ENCODE assay signal across 8 cellular contexts in genomic region chr2:96870631-96871255, GRCh38. TPM values are rescaled to one million over a fixed set of nuclear protein-coding genes. Genes with fewer than 3 reads are reported as not detected.
DNase-seq lines count a peak whose midpoint lies in the region; ATAC-seq, FAIRE-seq and TF ChIP-seq lines count a peak whose summit lies in the region.

No MANE protein-coding gene starts in this region.

- ATAC-seq in Panc1 (0 out of 2 replicates have a peak, but pooled peaks have one; percentile 18), GM21717 (IDR thresholded peaks at IDR 0.05; ENCODE audit: unreplicated experiment) (no peak)

- POLR2A ChIA-PET in Panc1 (lab: Charles Lee): interaction anchor here (0.6 kb wide), 1 partner anchor 238 kb away, joined by 3 read pairs; no protein-coding TSS in a partner anchor

- TF ChIP-seq CTCF in GM06990 (IDR thresholded peaks at IDR 0.05; ENCODE audit: insufficient read depth, low read length, poor library complexity, severe bottlenecking): no peak
- no peak for TF ChIP-seq CTCF in Panc1 (IDR thresholded peaks at IDR 0.05)

- no peak for DNase-seq in GM06990 (ENCODE audit: extremely low read depth, insufficient read length)
- DNase-seq in Panc1 (ENCODE audit: low read depth, low spot score): no peak
- no peak for DNase-seq in adipocyte (ENCODE audit: low read depth)
- no peak for DNase-seq in AML-193 (lab: John Stamatoyannopoulos, UW)
- no peak for DNase-seq in H54 (ENCODE audit: insufficient read length, low spot score)

- CTCF ChIA-PET in Panc1 (lab: Charles Lee): interaction anchor here (0.6 kb wide), 1 partner anchor 66 kb away, joined by 4 read pairs; no protein-coding TSS in a partner anchor

- no peaks in the 10 kb centered on the region for H3K9me3 ChIP-seq in Panc1 (ENCODE audit: control insufficient read depth, insufficient read depth, low read depth, low read length)
- no peaks in the 10 kb centered on the region for H3K9me3 ChIP-seq in adipocyte (ENCODE audit: control insufficient read depth, low read length)
- no peaks in the 10 kb centered on the region for H3K9me3 ChIP-seq in iPS-15b (ENCODE audit: control insufficient read depth, insufficient read depth, low read length)

- TF ChIP-seq POLR2A in H54 (IDR thresholded peaks at IDR 0.05; ENCODE audit: low read depth, low read length): no peak

- intact Hi-C loops in Panc1 (cut with micrococcal nuclease; ENCODE audit: unreplicated experiment): no loop called here

- H3K4me3 ChIP-seq in GM06990 (replicated peaks; ENCODE audit: low read depth, low read length) (peak overlapping the region; percentile 63), Panc1 (ENCODE audit: low read depth in 2 of 2, low read length in 2 of 2) (peak overlapping the region; percentile 66 to 70), adipocyte (ENCODE audit: low read length) (peak overlapping the region; percentile 80), iPS-15b (ENCODE audit: low read depth, low read length) (peak overlapping the region; percentile 67), skin epidermis (peak overlapping the region; percentile 58 to 96 (median 80))

- H3K9ac ChIP-seq in adipocyte (ENCODE audit: low read length) (peak overlapping the region; percentile 82), iPS-15b (ENCODE audit: low read depth, low read length) (peak overlapping the region; percentile 56)

- in situ Hi-C loops in Panc1 (cut with HindIII; ENCODE audit: low pct_unique_long_range_greater_than_20kb, low sequenced_read_pairs): no loop called here

- FAIRE-seq in H54 (lab: Jason Lieb, UNC): no peak

- H3K4me1 ChIP-seq in Panc1 (ENCODE audit: control insufficient read depth, insufficient read depth, low read length): peaks cover 22% of the 10 kb centered on the region
- peaks cover 23% of the 10 kb centered on the region for H3K4me1 ChIP-seq in adipocyte (ENCODE audit: control insufficient read depth, insufficient read depth, low read length)
- peaks cover 22% of the 10 kb centered on the region for H3K4me1 ChIP-seq in iPS-15b (ENCODE audit: control insufficient read depth, insufficient read depth, low read length)

- H3K27ac ChIP-seq in Panc1 (ENCODE audit: low read length) (peak overlapping the region; percentile 1; the same call in 1 of the 2 replicates), skin epidermis (peak overlapping the region in 20 of 21 experiments; percentile 26 to 99 (median 97))

- no TSS peak for BruUV-seq in Panc1 (replicated peaks; lab: Mats Ljungman, UMichigan)

- H3K27me3 ChIP-seq in GM06990 (replicated peaks; ENCODE audit: control insufficient read depth, insufficient read depth, low read length): no peaks in the 10 kb centered on the region
- H3K27me3 ChIP-seq in Panc1 (ENCODE audit: control insufficient read depth, insufficient read depth, low read length): no peaks in the 10 kb centered on the region
- H3K27me3 ChIP-seq in adipocyte (replicated peaks; ENCODE audit: control insufficient read depth, insufficient read depth, low read length): no peaks in the 10 kb centered on the region
- H3K27me3 ChIP-seq in iPS-15b (ENCODE audit: control insufficient read depth, insufficient read depth, low read length): peaks cover 3% of the 10 kb centered on the region

- H3K36me3 ChIP-seq in GM06990 (ENCODE audit: control insufficient read depth, insufficient read depth, low read length) (peaks cover 1% of the 10 kb centered on the region), Panc1 (ENCODE audit: control insufficient read depth, insufficient read depth, low read length) (peaks cover 3% of the 10 kb centered on the region; the same call in 1 of the 2 replicates), adipocyte (ENCODE audit: control insufficient read depth, insufficient read depth, low read length, severe bottlenecking) (peaks cover 15% of the 10 kb centered on the region), iPS-15b (ENCODE audit: control insufficient read depth, insufficient read depth, low read length) (peaks cover 15% of the 10 kb centered on the region)

RNA-seq across cellular contexts. Expression of gene SEMA4C, which starts 0.9 kb away (rescaled TPM):
- total RNA-seq in Panc1 (2021; ENCODE audit: unreplicated experiment): 40.2 TPM
- 54.0 TPM for polyA plus RNA-seq in Panc1 (2012; ENCODE audit: insufficient read length)

RNA-seq across cellular contexts. Expression of gene ANKRD39, which starts 12.9 kb away (rescaled TPM):
- 24.4 TPM for total RNA-seq in Panc1 (2021; ENCODE audit: unreplicated experiment)
- 40.1 TPM for polyA plus RNA-seq in Panc1 (2012; ENCODE audit: insufficient read length)

RNA-seq across cellular contexts. Expression of gene ANKRD23, which starts 26.9 kb away (rescaled TPM):
- 3.2 TPM for total RNA-seq in Panc1 (2021; ENCODE audit: unreplicated experiment)
- polyA plus RNA-seq in Panc1 (2012; ENCODE audit: insufficient read length): 2.6 TPM

RNA-seq across cellular contexts. Expression of gene CNNM3, which starts 54.7 kb away (rescaled TPM):
- 34.0 TPM for total RNA-seq in Panc1 (2021; ENCODE audit: unreplicated experiment)
- polyA plus RNA-seq in Panc1 (2012; ENCODE audit: insufficient read length): 27.5 TPM
